Comparison of ENCODE assay signal across 8 cellular contexts in the genomic region with DNA sequence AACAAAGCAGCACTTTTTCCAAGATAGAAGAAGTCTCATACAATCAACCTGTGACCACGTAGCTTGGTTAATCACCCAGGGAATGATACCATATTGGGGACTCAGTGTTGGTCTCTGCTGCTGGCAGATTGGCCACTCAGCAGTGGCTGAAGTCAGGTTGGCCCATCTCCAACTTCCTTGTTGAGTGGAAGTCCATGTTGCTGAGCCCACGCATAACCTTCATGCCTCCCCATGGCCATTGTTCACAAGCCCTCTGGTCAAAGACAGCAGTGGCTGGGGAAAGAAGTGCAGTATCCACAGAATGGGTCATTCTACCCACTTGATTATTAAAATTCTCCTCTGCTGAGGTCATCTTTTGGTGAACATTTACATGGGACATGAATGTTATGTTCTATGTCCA.
"Had no signal": no experiment of that assay in that cellular context is flagged by ENCODE, and none has a peak within 500 bp of the region (broad histone marks: within the 10 kb centered on the region; RNA-seq: fewer than 3 reads in every experiment).

No MANE protein-coding gene starts in this region.

- H3K4me2 ChIP-seq: GM23338 had no signal

- H2AFZ ChIP-seq: GM23338 had no signal

- ATAC-seq: GM23338 had no signal

- DNase-seq: H9, HCEC 1CT, IMR-90, KBM-7 had no signal

- H3K4me3 ChIP-seq: GM23338 had no signal

- FAIRE-seq: H1, H54, HTR-8/SVneo had no signal
